In genomic region chr16:64712027-64712426, GRCh38 we compare ENCODE assay signal across 26 cellular contexts.
"Had no signal": no experiment of that assay in that cellular context is flagged by ENCODE, and none has a peak within 500 bp of the region (broad histone marks: within the 10 kb centered on the region; RNA-seq: fewer than 3 reads in every experiment).

No MANE protein-coding gene starts in this region.

- ATAC-seq: activated CD4-positive, CD25-positive, alpha-beta regulatory T cell treated with anti-CD3 and anti-CD28 coated beads, Interleukin-2, amount 50 U/mL, for 24 hours; left lung; mucosa of descending colon; sciatic nerve; stimulated activated naive CD8-positive, alpha-beta T cell treated with anti-CD3 and anti-CD28 coated beads, Interleukin-15, Interleukin-2, amounts not matched to agents 100 U/mL and 50 U/mL, for 24 hours; T-helper 17 cell had no signal

- H3K4me3 Mint-ChIP-seq: activated naive CD8-positive, alpha-beta T cell; nephron; T-helper 17 cell had no signal

- H3K4me3 ChIP-seq: esophagus squamous epithelium, left lung, lung, mucosa of descending colon, ovary, spleen, testis, transverse colon had no signal

- DNase-seq: activated CD4-positive, alpha-beta T cell treated with anti-CD3 and anti-CD28 coated beads for 48 hours; activated CD4-positive, alpha-beta T cell treated with anti-CD3 and anti-CD28 coated beads, Interleukin-2, amount 50 U/mL, for 48 hours; activated CD8-positive, alpha-beta memory T cell treated with anti-CD3 and anti-CD28 coated beads for 24 hours; activated effector memory CD4-positive, alpha-beta T cell treated with Interleukin-2 at 50 U/mL for 16 hours; activated naive CD4-positive, alpha-beta T cell treated with Interleukin-2 at 50 U/mL for 16 hours; anterior cingulate cortex; caudate nucleus; effector CD8-positive, alpha-beta T cell; esophagus squamous epithelium; left lung; mucosa of descending colon; ovary; spleen; stimulated activated naive CD8-positive, alpha-beta T cell treated with anti-CD3 and anti-CD28 coated beads, Interleukin-15, Interleukin-2, amounts not matched to agents 100 U/mL and 50 U/mL, for 24 hours; T-helper 17 cell; T1000; testis; transverse colon; WERI-Rb-1 had no signal

- H3K36me3 Mint-ChIP-seq: activated naive CD8-positive, alpha-beta T cell had no signal

- H3K27ac Mint-ChIP-seq: activated naive CD8-positive, alpha-beta T cell; nephron; progenitor cell of endocrine pancreas; T-helper 17 cell had no signal

- H3K27me3 ChIP-seq: esophagus squamous epithelium, left lung, ovary, spleen, testis, transverse colon had no signal

- H3K36me3 ChIP-seq: esophagus squamous epithelium, left lung, ovary, spleen, transverse colon, WERI-Rb-1 had no signal

- H3K9me3 Mint-ChIP-seq: nephron had no signal

- H3K9me3 ChIP-seq: esophagus squamous epithelium, mucosa of descending colon, ovary, testis, transverse colon had no signal

- H3K4me1 Mint-ChIP-seq: T-helper 17 cell had no signal

- H3K27ac ChIP-seq: epithelial cell of prostate, esophagus squamous epithelium, left lung, ovary, spleen, testis, transverse colon, WERI-Rb-1 had no signal

- H3K4me1 ChIP-seq: esophagus squamous epithelium, left lung, spleen, testis, transverse colon had no signal
